ENCODE assay signal across 8 cellular contexts in genomic region chr14:69611264-69612013, GRCh38. TPM values are rescaled to one million over a fixed set of nuclear protein-coding genes. Genes with fewer than 3 reads are reported as not detected.
A peak's percentile ranks its signal among the peaks of the same experiment; 100 is the strongest.
DNase-seq lines count a peak whose midpoint lies in the region; ATAC-seq, FAIRE-seq and TF ChIP-seq lines count a peak whose summit lies in the region.

TSS of gene SUSD6 (plus strand) at chr14:69611596. CDS start at chr14:69658593, 46,997 bp downstream.

- peaks cover 54% of the 10 kb centered on the region for H3K4me1 Mint-ChIP-seq in activated CD4-positive, alpha-beta T cell treated with anti-CD3 and anti-CD28 coated beads, Interleukin-2, amount 10 ng/mL, durations not matched to agents 7 days and 5 days

- H3K4me3 ChIP-seq in coronary artery, result peak within 1 kb of the TSS; percentile 92

- TF ChIP-seq CTCF in coronary artery (IDR thresholded peaks at IDR 0.05), result no peak

- CTCF ChIA-PET in activated CD4-positive, alpha-beta T cell treated with anti-CD3 and anti-CD28 coated beads, Interleukin-2, amount 10 ng/mL, durations not matched to agents 7 days and 5 days (lab: Charles Lee), result interaction anchor here (0.6 to 1.4 kb wide), 4 partner anchors 13 to 116 kb away, joined by 3 to 6 read pairs (median 4); no protein-coding TSS in a partner anchor

- POLR2A ChIA-PET in activated CD4-positive, alpha-beta T cell treated with anti-CD3 and anti-CD28 coated beads, Interleukin-2, amount 10 ng/mL, durations not matched to agents 7 days and 5 days (lab: Charles Lee), result interaction anchor here (0.6 to 0.7 kb wide), 2 partner anchors 98 to 407 kb away, joined by 3 read pairs; no protein-coding TSS in a partner anchor

- peak within 1 kb of the TSS; percentile 98 for H3K27ac Mint-ChIP-seq in activated CD4-positive, alpha-beta T cell treated with anti-CD3 and anti-CD28 coated beads, Interleukin-2, amount 10 ng/mL, durations not matched to agents 7 days and 5 days

- FAIRE-seq in GM19239 (lab: Jason Lieb, UNC), result peak; percentile 75

- no peaks in the 10 kb centered on the region for H3K27me3 Mint-ChIP-seq in activated CD4-positive, alpha-beta T cell treated with anti-CD3 and anti-CD28 coated beads, Interleukin-2, amount 10 ng/mL, durations not matched to agents 7 days and 5 days

- DNase-seq in AG20443 (ENCODE audit: low spot score) (peak; percentile 99), GM19239 (ENCODE audit: insufficient read length, low spot score) (peak; percentile 73), NCI-H526 (lab: John Stamatoyannopoulos, UW) (peak; percentile 75 to 97), coronary artery (ENCODE audit: low spot score) (peak; percentile 96), left kidney (ENCODE audit: low read depth, low spot score) (peak; percentile 97)
- DNase-seq in activated CD4-positive, alpha-beta T cell treated with anti-CD3 and anti-CD28 coated beads, Interleukin-2, amount 10 ng/mL, durations not matched to agents 7 days and 5 days, result peak; percentile 88
- DNase-seq in stimulated activated CD4-positive, alpha-beta T cell treated with anti-CD3 and anti-CD28 coated beads, Interleukin-2, amount 100 ng/mL, for 24 hours, result peak; percentile 87 to 89

- H3K36me3 Mint-ChIP-seq in activated CD4-positive, alpha-beta T cell treated with anti-CD3 and anti-CD28 coated beads, Interleukin-2, amount 10 ng/mL, durations not matched to agents 7 days and 5 days (ENCODE audit: low read depth), result peaks cover 14% of the 10 kb centered on the region

- no peaks in the 10 kb centered on the region for H3K9me3 Mint-ChIP-seq in activated CD4-positive, alpha-beta T cell treated with anti-CD3 and anti-CD28 coated beads, Interleukin-2, amount 10 ng/mL, durations not matched to agents 7 days and 5 days

- peak within 1 kb of the TSS; percentile 96 to 99 for H3K27ac ChIP-seq in coronary artery

- peak within 1 kb of the TSS; percentile 97 for H3K4me3 Mint-ChIP-seq in activated CD4-positive, alpha-beta T cell treated with anti-CD3 and anti-CD28 coated beads, Interleukin-2, amount 10 ng/mL, durations not matched to agents 7 days and 5 days

- peak; percentile 47 for ATAC-seq in HG03457 (IDR thresholded peaks at IDR 0.05; ENCODE audit: unreplicated experiment)

RNA-seq across cellular contexts. Expression of gene SUSD6, which starts in this region (rescaled TPM):
- 10 to 100 TPM; 42.6 to 45.0 TPM for total RNA-seq in activated CD4-positive, alpha-beta T cell treated with anti-CD3 and anti-CD28 coated beads, Interleukin-2, amount 10 ng/mL, durations not matched to agents 7 days and 5 days

Comparison
In these comparisons a context has a peak if more than half of its experiments do, and no peak if none do; other contexts are left out.
1. Peak in every context shown above with its lines: DNase-seq, ATAC-seq, H3K4me3 ChIP-seq and H3K27ac ChIP-seq.